Comparison of ENCODE assay signal across 21 cellular contexts in the genomic region with DNA sequence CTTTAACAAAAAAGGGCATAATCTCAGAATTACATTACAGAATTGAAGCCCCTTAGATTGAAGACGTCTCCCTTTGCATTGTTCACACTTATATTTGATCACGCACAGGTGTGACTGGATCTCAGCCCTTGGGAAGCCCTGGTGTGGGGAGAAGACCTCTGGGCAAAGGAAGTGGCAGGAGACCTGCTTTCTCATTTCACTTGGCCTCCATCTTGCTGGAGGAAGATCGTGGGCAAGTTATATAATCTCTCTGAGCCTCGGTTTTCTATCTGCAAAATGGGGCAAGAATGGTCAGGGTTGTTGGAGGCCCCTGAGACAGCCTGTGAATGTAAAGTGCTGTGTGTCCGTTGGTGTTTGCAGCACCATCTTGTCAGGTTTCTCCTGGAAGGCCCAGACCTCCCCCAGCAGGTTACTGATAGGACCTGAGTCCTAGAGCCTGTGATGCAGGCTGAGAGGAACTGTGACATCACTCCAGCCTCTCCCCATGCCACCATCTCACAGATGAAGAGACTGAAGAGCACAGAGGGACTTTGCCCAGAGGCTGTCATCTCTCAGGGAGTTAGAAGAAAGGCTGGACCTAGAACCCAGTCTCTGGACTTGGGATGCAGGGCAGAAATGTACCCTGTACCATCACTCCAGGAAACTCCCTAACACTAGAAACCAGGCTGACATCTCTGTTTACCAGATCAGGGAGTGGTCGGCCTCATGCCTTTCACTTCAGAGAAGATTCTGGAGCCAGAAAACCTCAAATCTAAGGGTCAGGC. TPM values are rescaled to one million over a fixed set of nuclear protein-coding genes. Genes with fewer than 3 reads are reported as not detected.
A peak's percentile ranks its signal among the peaks of the same experiment; 100 is the strongest.
DNase-seq lines count a peak whose midpoint lies in the region; ATAC-seq, FAIRE-seq and TF ChIP-seq lines count a peak whose summit lies in the region.
"Had no signal": no experiment of that assay in that cellular context is flagged by ENCODE, and none has a peak within 500 bp of the region (broad histone marks: within the 10 kb centered on the region; RNA-seq: fewer than 3 reads in every experiment).

No MANE protein-coding gene starts in this region.

- H3K27ac Mint-ChIP-seq in natural killer cell treated with Interleukin-12 subunit alpha and Interleukin-12 subunit beta and Interleukin-15 and Interleukin-18, amount 100 ng/mL, for 72 hours, result no peak overlapping the region
- no peak overlapping the region for H3K27ac Mint-ChIP-seq in natural killer cell
- no peak overlapping the region for H3K27ac Mint-ChIP-seq in activated naive CD4-positive, alpha-beta T cell treated with anti-CD3 and anti-CD28 coated beads for 36 hours

- DNase-seq in natural killer cell treated with Interleukin-12 subunit alpha and Interleukin-12 subunit beta and Interleukin-15 and Interleukin-18, amount 100 ng/mL, for 72 hours (ENCODE audit: low spot score), result peak; percentile 13
- DNase-seq in natural killer cell, result no peak
- DNase-seq in HepG2 (ENCODE audit: low spot score), result peak; percentile 20
- DNase-seq in osteoblast (ENCODE audit: insufficient read length, low spot score, missing footprints), result peak; percentile 79
- no peak for DNase-seq in activated naive CD4-positive, alpha-beta T cell treated with anti-CD3 and anti-CD28 coated beads for 36 hours
- DNase-seq in activated naive CD4-positive, alpha-beta T cell treated with Interleukin-2 at 50 U/mL for 16 hours, result no peak
- no peak for DNase-seq in D721Med (ENCODE audit: insufficient read length, low spot score)
- DNase-seq: BE2C, DND-41, KG1, NCI-H1092 treated with DMSO at 0.1 percent for 48 hours, NCI-H1436 treated with DMSO at 0.1 percent for 48 hours, NCI-H1930, NCI-H226, NCI-H510A treated with DMSO at 0.1 percent for 48 hours, NCI-H82, SJCRH30 had no signal

- TF ChIP-seq POLR2A in HepG2 (IDR thresholded peaks at IDR 0.05; ENCODE audit: insufficient read depth in 1 of 2, low read depth in 2 of 2, low read length in 2 of 2), result no peak

- POLR2A ChIA-PET in HepG2 (lab: Yijun Ruan, JAX), result interaction anchor here (1.5 to 18.4 kb wide), 10 partner anchors 12 to 307 kb away, joined by 7 to 1365 read pairs (median 27); a partner anchor contains a TSS

- H3K9me3 ChIP-seq in HepG2 (ENCODE audit: low read length), result no peaks in the 10 kb centered on the region
- H3K9me3 ChIP-seq in osteoblast (ENCODE audit: low read depth, low read length), result no peaks in the 10 kb centered on the region
- H3K9me3 ChIP-seq: BE2C, SJCRH30 had no signal

- 0 out of 4 replicates have a peak, but pooled peaks of 1 of the 2 experiments have one; percentile 28 for TF ChIP-seq EP300 in HepG2 (IDR thresholded peaks at IDR 0.05; ENCODE audit: low read depth in 2 of 2, low read length in 2 of 2)
- no peak for TF ChIP-seq EP300 in HepG2 (CRISPR knock-in tag; IDR thresholded peaks at IDR 0.05; ENCODE audit: borderline replicate concordance)

- H3K4me1 ChIP-seq in HepG2 (ENCODE audit: insufficient read depth, low read length) (peaks cover 87% of the 10 kb centered on the region), osteoblast (ENCODE audit: insufficient read depth, low read length) (no peaks in the 10 kb centered on the region)
- H3K4me1 ChIP-seq: SJCRH30 had no signal

- TF ChIP-seq RAD21 in HepG2 (CRISPR knock-in tag; IDR thresholded peaks at IDR 0.05), result no peak

- peak overlapping the region in 1 of 3 experiments; percentile 92; a peak in 2 of 6 replicates for H3K4me3 ChIP-seq in HepG2 (replicated peaks in 1 of 3; ENCODE audit: insufficient read depth in 1 of 3, low read depth in 2 of 3, low read length in 3 of 3)
- H3K4me3 ChIP-seq in osteoblast (ENCODE audit: insufficient read depth, low read length), result no peak overlapping the region
- H3K4me3 ChIP-seq: GM12878, SJCRH30 had no signal

- no peaks in the 10 kb centered on the region for H3K36me3 Mint-ChIP-seq in natural killer cell treated with Interleukin-12 subunit alpha and Interleukin-12 subunit beta and Interleukin-15 and Interleukin-18, amount 100 ng/mL, for 72 hours
- no peaks in the 10 kb centered on the region for H3K36me3 Mint-ChIP-seq in natural killer cell
- peaks cover 3% of the 10 kb centered on the region for H3K36me3 Mint-ChIP-seq in activated naive CD4-positive, alpha-beta T cell treated with anti-CD3 and anti-CD28 coated beads for 36 hours (ENCODE audit: low read depth)

- H3K4me2 ChIP-seq in HepG2 (ENCODE audit: low read depth, low read length) (peak overlapping the region; percentile 92), osteoblast (ENCODE audit: insufficient read depth, low read length) (no peak overlapping the region)

- no peaks in the 10 kb centered on the region for H3K27me3 ChIP-seq in HepG2 (ENCODE audit: control insufficient read depth in 1 of 2, insufficient read depth in 2 of 2, low read length in 2 of 2)
- no peaks in the 10 kb centered on the region for H3K27me3 ChIP-seq in osteoblast (ENCODE audit: insufficient read depth, low read length)
- H3K27me3 ChIP-seq: BE2C, SJCRH30 had no signal

- no peaks in the 10 kb centered on the region for H3K27me3 Mint-ChIP-seq in natural killer cell treated with Interleukin-12 subunit alpha and Interleukin-12 subunit beta and Interleukin-15 and Interleukin-18, amount 100 ng/mL, for 72 hours
- no peaks in the 10 kb centered on the region for H3K27me3 Mint-ChIP-seq in natural killer cell (ENCODE audit: low read depth in 2 of 2)
- H3K27me3 Mint-ChIP-seq in activated naive CD4-positive, alpha-beta T cell treated with anti-CD3 and anti-CD28 coated beads for 36 hours (ENCODE audit: low read depth), result peaks cover 4% of the 10 kb centered on the region

- no peaks in the 10 kb centered on the region for H3K9me3 Mint-ChIP-seq in natural killer cell treated with Interleukin-12 subunit alpha and Interleukin-12 subunit beta and Interleukin-15 and Interleukin-18, amount 100 ng/mL, for 72 hours
- no peaks in the 10 kb centered on the region for H3K9me3 Mint-ChIP-seq in natural killer cell
- H3K9me3 Mint-ChIP-seq in activated naive CD4-positive, alpha-beta T cell treated with anti-CD3 and anti-CD28 coated beads for 36 hours, result no peaks in the 10 kb centered on the region

- FAIRE-seq in HepG2 (lab: Jason Lieb, UNC), result peak; percentile 56
- no peak for FAIRE-seq in D721Med (lab: Jason Lieb, UNC)
- FAIRE-seq: A204.1, GM12878, H54 had no signal

- in situ Hi-C loops in HepG2 (cut with HindIII; ENCODE audit: extremely low pct_ligation_motif_present, low pct_unique_long_range_greater_than_20kb), result loop anchor here (5.0 kb wide), 1 partner anchor 46 kb away; a partner anchor contains a TSS

- H3K27ac ChIP-seq in HepG2 (ENCODE audit: extremely low read length, insufficient read depth, low read length), result peak overlapping the region; percentile 99
- H3K27ac ChIP-seq in osteoblast (ENCODE audit: low read depth, low read length), result no peak overlapping the region
- H3K27ac ChIP-seq: SJCRH30 had no signal

- H3K79me2 ChIP-seq in HepG2 (ENCODE audit: insufficient read depth, low read length) (peaks cover 23% of the 10 kb centered on the region), osteoblast (ENCODE audit: insufficient read depth, low read length) (no peaks in the 10 kb centered on the region)

- ATAC-seq in natural killer cell treated with Interleukin-12 subunit alpha and Interleukin-12 subunit beta and Interleukin-15 and Interleukin-18, amount 100 ng/mL, for 72 hours, result no peak
- ATAC-seq in natural killer cell (no peak), HepG2 (no peak)
- ATAC-seq: GM12878, Panc1 had no signal

- CTCF ChIA-PET in HepG2 (lab: Yijun Ruan, JAX; ENCODE audit: low intra/inter-chr PET ratio, low total read pairs), result no interaction called here
- CTCF ChIA-PET in activated naive CD4-positive, alpha-beta T cell treated with anti-CD3 and anti-CD28 coated beads for 36 hours (lab: Charles Lee), result interaction anchor here (6.7 kb wide), 1 partner anchor 48 kb away, joined by 134 read pairs; a partner anchor contains a TSS

- H3K4me3 Mint-ChIP-seq in natural killer cell treated with Interleukin-12 subunit alpha and Interleukin-12 subunit beta and Interleukin-15 and Interleukin-18, amount 100 ng/mL, for 72 hours, result no peak overlapping the region
- no peak overlapping the region for H3K4me3 Mint-ChIP-seq in natural killer cell
- no peak overlapping the region for H3K4me3 Mint-ChIP-seq in activated naive CD4-positive, alpha-beta T cell treated with anti-CD3 and anti-CD28 coated beads for 36 hours

- H3K4me1 Mint-ChIP-seq in natural killer cell treated with Interleukin-12 subunit alpha and Interleukin-12 subunit beta and Interleukin-15 and Interleukin-18, amount 100 ng/mL, for 72 hours (ENCODE audit: low read depth in 2 of 2), result peaks cover 9 to 11% of the 10 kb centered on the region in 2 donors
- peaks cover 17 to 18% of the 10 kb centered on the region in 2 donors for H3K4me1 Mint-ChIP-seq in natural killer cell
- H3K4me1 Mint-ChIP-seq in activated naive CD4-positive, alpha-beta T cell treated with anti-CD3 and anti-CD28 coated beads for 36 hours (ENCODE audit: low read depth), result peaks cover 8% of the 10 kb centered on the region

- intact Hi-C loops in natural killer cell (cut with micrococcal nuclease) (loop anchor here (5.0 kb wide), 1 partner anchor 106 kb away; no protein-coding TSS in a partner anchor), HepG2 (cut with micrococcal nuclease; ENCODE audit: unreplicated experiment) (no loop called here)
- intact Hi-C loops in activated naive CD4-positive, alpha-beta T cell treated with anti-CD3 and anti-CD28 coated beads for 36 hours (cut with micrococcal nuclease), result no loop called here

- 52% methylated on average over 4 of the region's 6 CpGs for WGBS in HepG2 (ENCODE audit: low lambda C conversion rate)

- H2AFZ ChIP-seq in HepG2 (ENCODE audit: low read length) (no peak overlapping the region), osteoblast (ENCODE audit: low read length) (no peak overlapping the region)

- H3K36me3 ChIP-seq in HepG2 (replicated peaks in 1 of 2; ENCODE audit: control insufficient read depth in 1 of 2, insufficient read depth in 2 of 2, low read length in 2 of 2) (peaks cover 0 to 2% of the 10 kb centered on the region in 2 experiments; a peak in 3 of 5 replicates), osteoblast (ENCODE audit: insufficient read depth, low read length) (peaks cover 2% of the 10 kb centered on the region)
- H3K36me3 ChIP-seq: BE2C, SJCRH30 had no signal

- no TSS peak for BruUV-seq in HepG2 (replicated peaks; lab: Mats Ljungman, UMichigan)

- no peak for TF ChIP-seq CTCF in natural killer cell (IDR thresholded peaks at IDR 0.05)
- TF ChIP-seq CTCF in HepG2 (CRISPR knock-in tag; IDR thresholded peaks at IDR 0.05), result no peak
- TF ChIP-seq CTCF in osteoblast (IDR thresholded peaks at IDR 0.05; ENCODE audit: extremely low read depth, low read depth, low read length), result no peak
- TF ChIP-seq CTCF in D721Med (IDR thresholded peaks at IDR 0.05; ENCODE audit: insufficient read depth, missing control alignments), result no peak

- H3K9ac ChIP-seq in HepG2 (ENCODE audit: insufficient read depth, low read depth, low read length), result peak overlapping the region; percentile 60; the same call in 1 of the 2 replicates

- H4K20me1 ChIP-seq in HepG2 (ENCODE audit: insufficient read depth, low read length) (peaks cover 9% of the 10 kb centered on the region; the same call in 1 of the 2 replicates), osteoblast (ENCODE audit: insufficient read depth, low read length) (no peaks in the 10 kb centered on the region)

RNA-seq across cellular contexts. Expression of a gene that starts 1.1 kb away (rescaled TPM):
- total RNA-seq in natural killer cell treated with Interleukin-12 subunit alpha and Interleukin-12 subunit beta and Interleukin-15 and Interleukin-18, amount 100 ng/mL, for 72 hours, result not detected
- total RNA-seq in natural killer cell, result under 1 TPM in 2 of 3 donors, not detected in 1; 0.54 to 0.87 TPM
- 2,184 and 5,485 TPM in 2 replicates for total RNA-seq in HepG2 (2016; rRNA removed; fragmentation: Illumina TruSeq; extraction: Trizol)
- 1,658 and 1,910 TPM in 2 replicates for total RNA-seq in HepG2 (2016; cell fraction: cytosol; rRNA removed; fragmentation: Illumina TruSeq; extraction: Trizol; ENCODE audit: low read depth)
- 2,147 and 5,523 TPM in 2 replicates for total RNA-seq in HepG2 (2016; cell fraction: insoluble cytoplasmic fraction; rRNA removed; fragmentation: Illumina TruSeq; extraction: Trizol)
- 1,317 and 1,654 TPM in 2 replicates for total RNA-seq in HepG2 (2016; cell fraction: membrane; rRNA removed; fragmentation: Illumina TruSeq; extraction: Trizol)
- total RNA-seq in HepG2 (2016; cell fraction: nucleus; rRNA removed; fragmentation: Illumina TruSeq; extraction: Trizol), result 3,708 and 4,228 TPM in 2 replicates
- 1,973 and 2,476 TPM in 2 replicates for polyA plus RNA-seq in HepG2 (2011; rRNA removed)
- 3,263 and 3,859 TPM in 2 replicates for polyA plus RNA-seq in HepG2 (2011; cell fraction: cytosol; rRNA removed)
- polyA plus RNA-seq in HepG2 (2011; cell fraction: nucleus; rRNA removed), result 1,542 and 1,981 TPM in 2 replicates
- polyA plus RNA-seq in HepG2 (2012), result 3,117 and 3,837 TPM in 2 replicates
- polyA plus RNA-seq in HepG2 (2016; cell fraction: cytosol; fragmentation: Illumina TruSeq; extraction: Trizol; ENCODE audit: low read depth), result 1,826 and 2,113 TPM in 2 replicates
- 1,773 and 1,785 TPM in 2 replicates for polyA plus RNA-seq in HepG2 (2016; cell fraction: insoluble cytoplasmic fraction; fragmentation: Illumina TruSeq; extraction: Trizol; ENCODE audit: low read depth)
- 1,154 and 1,399 TPM in 2 replicates for polyA plus RNA-seq in HepG2 (2016; cell fraction: membrane; fragmentation: Illumina TruSeq; extraction: Trizol; ENCODE audit: low read depth)
- polyA plus RNA-seq in HepG2 (2016; cell fraction: nucleus; fragmentation: Illumina TruSeq; extraction: Trizol; ENCODE audit: insufficient read depth, low read depth), result 5,783 and 6,817 TPM in 2 replicates
- 0.49 and 910 TPM in 2 replicates for polyA minus RNA-seq in HepG2 (2011; rRNA and poly(A)+ RNA removed; ENCODE audit: low replicate concordance)
- polyA minus RNA-seq in HepG2 (2011; cell fraction: cytosol; rRNA and poly(A)+ RNA removed), result 1,155 and 1,457 TPM in 2 replicates
- polyA minus RNA-seq in HepG2 (2011; cell fraction: nucleus; rRNA and poly(A)+ RNA removed), result 210 and 319 TPM in 2 replicates
- under 0.01 and 0.29 TPM in 2 replicates for total RNA-seq in osteoblast
- total RNA-seq in activated naive CD4-positive, alpha-beta T cell treated with anti-CD3 and anti-CD28 coated beads for 36 hours, result not detected
- total RNA-seq: SJCRH30 had no signal

RNA-seq across cellular contexts. Expression of a gene that starts 8.8 kb away (rescaled TPM):
- total RNA-seq in natural killer cell treated with Interleukin-12 subunit alpha and Interleukin-12 subunit beta and Interleukin-15 and Interleukin-18, amount 100 ng/mL, for 72 hours, result not detected
- total RNA-seq in natural killer cell (not detected), HepG2 (2016; rRNA removed; fragmentation: Illumina TruSeq; extraction: Trizol) (179 and 314 TPM in 2 replicates), osteoblast (not detected in 2 replicates)
- total RNA-seq in HepG2 (2016; cell fraction: cytosol; rRNA removed; fragmentation: Illumina TruSeq; extraction: Trizol; ENCODE audit: low read depth), result 470 and 617 TPM in 2 replicates
- total RNA-seq in HepG2 (2016; cell fraction: insoluble cytoplasmic fraction; rRNA removed; fragmentation: Illumina TruSeq; extraction: Trizol), result 191 and 310 TPM in 2 replicates
- 250 and 324 TPM in 2 replicates for total RNA-seq in HepG2 (2016; cell fraction: membrane; rRNA removed; fragmentation: Illumina TruSeq; extraction: Trizol)
- total RNA-seq in HepG2 (2016; cell fraction: nucleus; rRNA removed; fragmentation: Illumina TruSeq; extraction: Trizol), result 211 and 238 TPM in 2 replicates
- 687 and 1,005 TPM in 2 replicates for polyA plus RNA-seq in HepG2 (2011; rRNA removed)
- 944 and 988 TPM in 2 replicates for polyA plus RNA-seq in HepG2 (2011; cell fraction: cytosol; rRNA removed)
- 255 and 392 TPM in 2 replicates for polyA plus RNA-seq in HepG2 (2011; cell fraction: nucleus; rRNA removed)
- 921 and 1,213 TPM in 2 replicates for polyA plus RNA-seq in HepG2 (2012)
- 724 and 925 TPM in 2 replicates for polyA plus RNA-seq in HepG2 (2016; cell fraction: cytosol; fragmentation: Illumina TruSeq; extraction: Trizol; ENCODE audit: low read depth)
- polyA plus RNA-seq in HepG2 (2016; cell fraction: insoluble cytoplasmic fraction; fragmentation: Illumina TruSeq; extraction: Trizol; ENCODE audit: low read depth), result 243 and 253 TPM in 2 replicates
- polyA plus RNA-seq in HepG2 (2016; cell fraction: membrane; fragmentation: Illumina TruSeq; extraction: Trizol; ENCODE audit: low read depth), result 332 and 399 TPM in 2 replicates
- 479 and 488 TPM in 2 replicates for polyA plus RNA-seq in HepG2 (2016; cell fraction: nucleus; fragmentation: Illumina TruSeq; extraction: Trizol; ENCODE audit: insufficient read depth, low read depth)
- 493 TPM in 1 of 2 replicates, not detected in the other for polyA minus RNA-seq in HepG2 (2011; rRNA and poly(A)+ RNA removed; ENCODE audit: low replicate concordance)
- polyA minus RNA-seq in HepG2 (2011; cell fraction: cytosol; rRNA and poly(A)+ RNA removed), result 182 and 185 TPM in 2 replicates
- 38.8 and 66.1 TPM in 2 replicates for polyA minus RNA-seq in HepG2 (2011; cell fraction: nucleus; rRNA and poly(A)+ RNA removed)
- not detected for total RNA-seq in activated naive CD4-positive, alpha-beta T cell treated with anti-CD3 and anti-CD28 coated beads for 36 hours
- total RNA-seq: SJCRH30 had no signal
- polyA plus RNA-seq: GM12878 had no signal

RNA-seq across cellular contexts. Expression of a gene that starts 15.4 kb away (rescaled TPM):
- total RNA-seq in natural killer cell treated with Interleukin-12 subunit alpha and Interleukin-12 subunit beta and Interleukin-15 and Interleukin-18, amount 100 ng/mL, for 72 hours, result not detected
- total RNA-seq in natural killer cell, result not detected
- 1.8 and 3.8 TPM in 2 replicates for total RNA-seq in HepG2 (2016; rRNA removed; fragmentation: Illumina TruSeq; extraction: Trizol)
- 1.2 and 2.1 TPM in 2 replicates for total RNA-seq in HepG2 (2016; cell fraction: cytosol; rRNA removed; fragmentation: Illumina TruSeq; extraction: Trizol; ENCODE audit: low read depth)
- 2.1 and 3.7 TPM in 2 replicates for total RNA-seq in HepG2 (2016; cell fraction: insoluble cytoplasmic fraction; rRNA removed; fragmentation: Illumina TruSeq; extraction: Trizol)
- total RNA-seq in HepG2 (2016; cell fraction: membrane; rRNA removed; fragmentation: Illumina TruSeq; extraction: Trizol), result 2.5 and 3.8 TPM in 2 replicates
- total RNA-seq in HepG2 (2016; cell fraction: nucleus; rRNA removed; fragmentation: Illumina TruSeq; extraction: Trizol), result 1.5 and 3.9 TPM in 2 replicates
- 7.2 and 11.0 TPM in 2 replicates for polyA plus RNA-seq in HepG2 (2011; rRNA removed)
- polyA plus RNA-seq in HepG2 (2011; cell fraction: cytosol; rRNA removed), result 9.4 and 10.1 TPM in 2 replicates
- polyA plus RNA-seq in HepG2 (2011; cell fraction: nucleus; rRNA removed), result 4.4 and 6.4 TPM in 2 replicates
- polyA plus RNA-seq in HepG2 (2012), result 5.7 and 7.6 TPM in 2 replicates
- polyA plus RNA-seq in HepG2 (2016; cell fraction: cytosol; fragmentation: Illumina TruSeq; extraction: Trizol; ENCODE audit: low read depth), result 1.8 and 2.4 TPM in 2 replicates
- 1.6 and 1.8 TPM in 2 replicates for polyA plus RNA-seq in HepG2 (2016; cell fraction: insoluble cytoplasmic fraction; fragmentation: Illumina TruSeq; extraction: Trizol; ENCODE audit: low read depth)
- 2.4 and 3.3 TPM in 2 replicates for polyA plus RNA-seq in HepG2 (2016; cell fraction: membrane; fragmentation: Illumina TruSeq; extraction: Trizol; ENCODE audit: low read depth)
- polyA plus RNA-seq in HepG2 (2016; cell fraction: nucleus; fragmentation: Illumina TruSeq; extraction: Trizol; ENCODE audit: insufficient read depth, low read depth), result 3.5 and 4.1 TPM in 2 replicates
- polyA minus RNA-seq in HepG2 (2011; rRNA and poly(A)+ RNA removed; ENCODE audit: low replicate concordance), result 4.4 TPM in 1 of 2 replicates, not detected in the other
- 2.5 and 3.2 TPM in 2 replicates for polyA minus RNA-seq in HepG2 (2011; cell fraction: cytosol; rRNA and poly(A)+ RNA removed)
- 0.77 and 1.6 TPM in 2 replicates for polyA minus RNA-seq in HepG2 (2011; cell fraction: nucleus; rRNA and poly(A)+ RNA removed)
- total RNA-seq in osteoblast, result not detected in 2 replicates
- not detected for total RNA-seq in activated naive CD4-positive, alpha-beta T cell treated with anti-CD3 and anti-CD28 coated beads for 36 hours
- total RNA-seq: GM12878, SJCRH30 had no signal
- polyA plus RNA-seq: GM12878 had no signal

RNA-seq across cellular contexts. Expression of a gene that starts 46.8 kb away (rescaled TPM):
- not detected for total RNA-seq in natural killer cell treated with Interleukin-12 subunit alpha and Interleukin-12 subunit beta and Interleukin-15 and Interleukin-18, amount 100 ng/mL, for 72 hours
- total RNA-seq in natural killer cell (not detected), HepG2 (2016; rRNA removed; fragmentation: Illumina TruSeq; extraction: Trizol) (21.9 and 49.1 TPM in 2 replicates), osteoblast (under 0.01 TPM in 1 of 2 replicates, not detected in the other)
- total RNA-seq in HepG2 (2016; cell fraction: cytosol; rRNA removed; fragmentation: Illumina TruSeq; extraction: Trizol; ENCODE audit: low read depth), result 4.6 and 4.7 TPM in 2 replicates
- total RNA-seq in HepG2 (2016; cell fraction: insoluble cytoplasmic fraction; rRNA removed; fragmentation: Illumina TruSeq; extraction: Trizol), result 16.8 and 55.7 TPM in 2 replicates
- total RNA-seq in HepG2 (2016; cell fraction: membrane; rRNA removed; fragmentation: Illumina TruSeq; extraction: Trizol), result 7.4 and 9.8 TPM in 2 replicates
- 41.1 and 46.7 TPM in 2 replicates for total RNA-seq in HepG2 (2016; cell fraction: nucleus; rRNA removed; fragmentation: Illumina TruSeq; extraction: Trizol)
- 44.0 and 61.4 TPM in 2 replicates for polyA plus RNA-seq in HepG2 (2011; rRNA removed)
- 50.5 and 63.0 TPM in 2 replicates for polyA plus RNA-seq in HepG2 (2011; cell fraction: cytosol; rRNA removed)
- 48.8 and 51.3 TPM in 2 replicates for polyA plus RNA-seq in HepG2 (2011; cell fraction: nucleus; rRNA removed)
- 32.9 and 35.6 TPM in 2 replicates for polyA plus RNA-seq in HepG2 (2012)
- polyA plus RNA-seq in HepG2 (2016; cell fraction: cytosol; fragmentation: Illumina TruSeq; extraction: Trizol; ENCODE audit: low read depth), result 3.5 and 4.1 TPM in 2 replicates
- polyA plus RNA-seq in HepG2 (2016; cell fraction: insoluble cytoplasmic fraction; fragmentation: Illumina TruSeq; extraction: Trizol; ENCODE audit: low read depth), result 17.4 and 19.7 TPM in 2 replicates
- 5.1 and 6.3 TPM in 2 replicates for polyA plus RNA-seq in HepG2 (2016; cell fraction: membrane; fragmentation: Illumina TruSeq; extraction: Trizol; ENCODE audit: low read depth)
- 67.2 and 70.6 TPM in 2 replicates for polyA plus RNA-seq in HepG2 (2016; cell fraction: nucleus; fragmentation: Illumina TruSeq; extraction: Trizol; ENCODE audit: insufficient read depth, low read depth)
- polyA minus RNA-seq in HepG2 (2011; rRNA and poly(A)+ RNA removed; ENCODE audit: low replicate concordance), result 37.9 TPM in 1 of 2 replicates, not detected in the other
- 21.8 and 26.5 TPM in 2 replicates for polyA minus RNA-seq in HepG2 (2011; cell fraction: cytosol; rRNA and poly(A)+ RNA removed)
- polyA minus RNA-seq in HepG2 (2011; cell fraction: nucleus; rRNA and poly(A)+ RNA removed), result 24.4 and 25.6 TPM in 2 replicates
- not detected for total RNA-seq in activated naive CD4-positive, alpha-beta T cell treated with anti-CD3 and anti-CD28 coated beads for 36 hours
- total RNA-seq: SJCRH30 had no signal
- polyA plus RNA-seq: GM12878 had no signal

RNA-seq across cellular contexts. Expression of a gene that starts 50.7 kb away (rescaled TPM):
- 100 to 1,000 TPM in 1 of 2 donors, 10 to 100 TPM in 1; 89.7 to 143 TPM for total RNA-seq in natural killer cell treated with Interleukin-12 subunit alpha and Interleukin-12 subunit beta and Interleukin-15 and Interleukin-18, amount 100 ng/mL, for 72 hours
- 100 to 1,000 TPM in 1 of 3 donors, 10 to 100 TPM in 2; 92.0 to 107 (median 92.6) TPM for total RNA-seq in natural killer cell
- 79.3 and 102 TPM in 2 replicates for total RNA-seq in HepG2 (2016; rRNA removed; fragmentation: Illumina TruSeq; extraction: Trizol)
- 37.7 and 41.8 TPM in 2 replicates for total RNA-seq in HepG2 (2016; cell fraction: cytosol; rRNA removed; fragmentation: Illumina TruSeq; extraction: Trizol; ENCODE audit: low read depth)
- total RNA-seq in HepG2 (2016; cell fraction: insoluble cytoplasmic fraction; rRNA removed; fragmentation: Illumina TruSeq; extraction: Trizol), result 81.1 and 95.0 TPM in 2 replicates
- total RNA-seq in HepG2 (2016; cell fraction: membrane; rRNA removed; fragmentation: Illumina TruSeq; extraction: Trizol), result 74.2 and 83.3 TPM in 2 replicates
- 52.5 and 60.5 TPM in 2 replicates for total RNA-seq in HepG2 (2016; cell fraction: nucleus; rRNA removed; fragmentation: Illumina TruSeq; extraction: Trizol)
- polyA plus RNA-seq in HepG2 (2011; rRNA removed), result 40.0 and 45.2 TPM in 2 replicates
- 31.7 and 43.5 TPM in 2 replicates for polyA plus RNA-seq in HepG2 (2011; cell fraction: cytosol; rRNA removed)
- 34.9 and 46.0 TPM in 2 replicates for polyA plus RNA-seq in HepG2 (2011; cell fraction: nucleus; rRNA removed)
- polyA plus RNA-seq in HepG2 (2012), result 28.2 and 35.4 TPM in 2 replicates
- 55.3 and 55.7 TPM in 2 replicates for polyA plus RNA-seq in HepG2 (2016; cell fraction: cytosol; fragmentation: Illumina TruSeq; extraction: Trizol; ENCODE audit: low read depth)
- 104 and 107 TPM in 2 replicates for polyA plus RNA-seq in HepG2 (2016; cell fraction: insoluble cytoplasmic fraction; fragmentation: Illumina TruSeq; extraction: Trizol; ENCODE audit: low read depth)
- 67.7 and 70.1 TPM in 2 replicates for polyA plus RNA-seq in HepG2 (2016; cell fraction: membrane; fragmentation: Illumina TruSeq; extraction: Trizol; ENCODE audit: low read depth)
- 88.0 and 94.3 TPM in 2 replicates for polyA plus RNA-seq in HepG2 (2016; cell fraction: nucleus; fragmentation: Illumina TruSeq; extraction: Trizol; ENCODE audit: insufficient read depth, low read depth)
- 25.2 and 35.9 TPM in 2 replicates for polyA minus RNA-seq in HepG2 (2011; rRNA and poly(A)+ RNA removed; ENCODE audit: low replicate concordance)
- 28.7 and 36.5 TPM in 2 replicates for polyA minus RNA-seq in HepG2 (2011; cell fraction: cytosol; rRNA and poly(A)+ RNA removed)
- polyA minus RNA-seq in HepG2 (2011; cell fraction: nucleus; rRNA and poly(A)+ RNA removed), result 64.4 and 81.6 TPM in 2 replicates
- total RNA-seq in osteoblast, result 27.1 and 36.2 TPM in 2 replicates
- 10 to 100 TPM; 87.2 to 87.8 TPM for total RNA-seq in activated naive CD4-positive, alpha-beta T cell treated with anti-CD3 and anti-CD28 coated beads for 36 hours

Comparison
In these comparisons a context has a peak if more than half of its experiments do, and no peak if none do; other contexts are left out.
1. DNase-seq: peak in natural killer cell treated with Interleukin-12 subunit alpha and Interleukin-12 subunit beta and Interleukin-15 and Interleukin-18, amount 100 ng/mL, for 72 hours (single experiment), HepG2 (single experiment) and osteoblast (single experiment); none in natural killer cell (single experiment), activated naive CD4-positive, alpha-beta T cell treated with anti-CD3 and anti-CD28 coated beads for 36 hours (single experiment), activated naive CD4-positive, alpha-beta T cell treated with Interleukin-2 at 50 U/mL for 16 hours (single experiment) and D721Med (single experiment).
2. RNA of a gene that starts 1.1 kb away (total RNA-seq): 1,317 to 5,523 TPM in HepG2; 0.54 to 0.87 TPM in natural killer cell, not detected in natural killer cell treated with Interleukin-12 subunit alpha and Interleukin-12 subunit beta and Interleukin-15 and Interleukin-18, amount 100 ng/mL, for 72 hours, not detected in activated naive CD4-positive, alpha-beta T cell treated with anti-CD3 and anti-CD28 coated beads for 36 hours and under 0.01 to 0.29 TPM in osteoblast; every median in the first group is over 100 times any median in the second.
3. RNA of a gene that starts 8.8 kb away (total RNA-seq): 179 to 617 TPM in HepG2; not detected in natural killer cell treated with Interleukin-12 subunit alpha and Interleukin-12 subunit beta and Interleukin-15 and Interleukin-18, amount 100 ng/mL, for 72 hours, not detected in natural killer cell, not detected in osteoblast and not detected in activated naive CD4-positive, alpha-beta T cell treated with anti-CD3 and anti-CD28 coated beads for 36 hours; every median in the first group is over 100 times any median in the second.